10 cellular contexts compared by ENCODE assay signal in the genomic region with DNA sequence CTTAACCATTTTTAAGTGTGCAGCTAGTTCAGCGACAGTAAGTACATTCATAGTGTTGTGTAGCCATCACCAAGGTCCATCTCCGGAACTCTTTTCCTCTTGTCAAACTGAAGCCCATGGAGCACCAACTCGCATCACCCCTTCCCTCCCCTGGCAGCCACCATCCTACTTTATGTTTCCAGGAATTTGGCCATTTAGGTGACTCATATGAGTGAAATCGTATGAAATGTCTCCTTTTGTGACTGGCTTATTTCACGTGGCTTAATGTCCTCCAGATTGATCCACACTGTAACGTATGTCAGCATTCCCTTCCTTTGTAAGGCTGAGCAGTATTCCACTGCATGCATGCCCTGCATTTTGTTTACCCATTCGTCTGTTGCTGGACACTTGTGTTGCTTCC. TPM values are rescaled to one million over a fixed set of nuclear protein-coding genes. Genes with fewer than 3 reads are reported as not detected.
A peak's percentile ranks its signal among the peaks of the same experiment; 100 is the strongest.
DNase-seq lines count a peak whose midpoint lies in the region; ATAC-seq and TF ChIP-seq lines count a peak whose summit lies in the region.
"Had no signal": no experiment of that assay in that cellular context is flagged by ENCODE, and none has a peak within 500 bp of the region (broad histone marks: within the 10 kb centered on the region; RNA-seq: fewer than 3 reads in every experiment).

No MANE protein-coding gene starts in this region.

- H3K36me3 Mint-ChIP-seq in naive thymus-derived CD8-positive, alpha-beta T cell: peaks cover 5 to 23% (median 16%) of the 10 kb centered on the region in 3 donors

- H3K9me3 ChIP-seq in HEK293 (ENCODE audit: control insufficient read depth, insufficient read depth, low read depth, low read length): no peaks in the 10 kb centered on the region

- H3K4me3 ChIP-seq in AG04449 (ENCODE audit: low read depth, low read length) (peak overlapping the region; percentile 81), HEK293 (ENCODE audit: low read depth, low read length) (no peak overlapping the region), coronary artery (peak overlapping the region; percentile 96)

- POLR2A ChIA-PET in AG04449 (lab: Yijun Ruan, JAX): interaction anchor here (1.0 to 3.0 kb wide), 5 partner anchors 17 to 128 kb away, joined by 4 to 26 read pairs (median 6); partner anchors contain the start of gene COL6A1
- POLR2A ChIA-PET in HEK293 (lab: Yijun Ruan, JAX): no interaction called here
- POLR2A ChIA-PET in naive thymus-derived CD8-positive, alpha-beta T cell (lab: Charles Lee): no interaction called here

- peaks cover 6 to 15% (median 12%) of the 10 kb centered on the region in 4 donors for H3K4me1 Mint-ChIP-seq in naive thymus-derived CD8-positive, alpha-beta T cell

- H3K4me1 ChIP-seq in HEK293 (ENCODE audit: control insufficient read depth, insufficient read depth, low read length): no peaks in the 10 kb centered on the region

- H3K27ac ChIP-seq in HEK293 (ENCODE audit: extremely low read depth, low read depth, low read length): no peak overlapping the region
- peak overlapping the region in 1 of 2 donors; percentile 67 for H3K27ac ChIP-seq in coronary artery

- H3K27ac Mint-ChIP-seq in naive thymus-derived CD8-positive, alpha-beta T cell: peak overlapping the region in 2 of 10 donors; percentile 4 to 76
- H3K27ac Mint-ChIP-seq: stimulated activated naive CD8-positive, alpha-beta T cell treated with anti-CD3 and anti-CD28 coated beads, Interleukin-15, Interleukin-2, amounts not matched to agents 100 ng/mL and 50 ng/mL, for 24 hours had no signal

- H3K27me3 Mint-ChIP-seq in naive thymus-derived CD8-positive, alpha-beta T cell: peaks cover 0 to 46% (median 18%) of the 10 kb centered on the region in 5 donors

- peaks cover 7 to 33% (median 21%) of the 10 kb centered on the region in 9 donors for H3K9me3 Mint-ChIP-seq in naive thymus-derived CD8-positive, alpha-beta T cell

- peak overlapping the region; percentile 1 to 69 (median 41) for H3K4me3 Mint-ChIP-seq in naive thymus-derived CD8-positive, alpha-beta T cell

- TF ChIP-seq CTCF in AG04449 (IDR thresholded peaks at IDR 0.05; ENCODE audit: insufficient read depth, low read length, missing control alignments): no peak
- no peak for TF ChIP-seq CTCF in HEK293 (tag by site-specific recombination; IDR thresholded peaks at IDR 0.05)
- no peak for TF ChIP-seq CTCF in coronary artery (IDR thresholded peaks at IDR 0.05)

- no peak for DNase-seq in AG04449 (ENCODE audit: low read depth, low spot score)
- DNase-seq in coronary artery (ENCODE audit: low spot score): no peak
- DNase-seq in naive thymus-derived CD8-positive, alpha-beta T cell: peak in 1 of 10 donors; percentile 3
- no peak for DNase-seq in activated CD4-positive, alpha-beta T cell treated with anti-CD3 and anti-CD28 coated beads, Interleukin-2, amount 50 U/mL, for 1 hour
- DNase-seq in kidney tubule cell (ENCODE audit: low spot score): no peak
- DNase-seq in retina: no peak

- H3K36me3 ChIP-seq in HEK293 (ENCODE audit: control insufficient read depth in 2 of 2, insufficient read depth in 1 of 2, low read length in 2 of 2): peaks cover 0 to 6% of the 10 kb centered on the region in 2 experiments; a peak in 1 of 3 replicates

- CTCF ChIA-PET in AG04449 (lab: Yijun Ruan, JAX) (interaction anchor here (1.3 to 6.9 kb wide), 4 partner anchors 43 to 129 kb away, joined by 3 to 63 read pairs (median 4); no protein-coding TSS in a partner anchor), HEK293 (lab: Yijun Ruan, JAX) (interaction anchor here (1.6 kb wide), 1 partner anchor 43 kb away, joined by 8 read pairs; no protein-coding TSS in a partner anchor)

- no peak for ATAC-seq in naive thymus-derived CD8-positive, alpha-beta T cell
- no peak for ATAC-seq in GM18870 (IDR thresholded peaks at IDR 0.05; ENCODE audit: unreplicated experiment)

TF ChIP-seq in HEK293, 187 proteins besides CTCF, POLR2A, EP300 and RAD21:
- TF ChIP-seq PRDM1 (tag by site-specific recombination; IDR thresholded peaks at IDR 0.05) (0 out of 2 replicates have a peak, but pooled peaks have one; percentile 23), MYNN (tag by site-specific recombination; IDR thresholded peaks at IDR 0.05; ENCODE audit: borderline replicate concordance) (no peak)
TF ChIP-seq in HEK293: peak in this region for 1.

RNA-seq across cellular contexts. Expression of gene COL6A2, which starts 2.5 kb away (rescaled TPM):
- 10 to 100 TPM; 91.5 to 98.8 TPM for total RNA-seq in naive thymus-derived CD8-positive, alpha-beta T cell
- polyA plus RNA-seq in naive thymus-derived CD8-positive, alpha-beta T cell: 10 to 100 TPM in 1 of 3 donors, 1 to 10 TPM in 2; 3.8 to 13.4 (median 8.8) TPM
- total RNA-seq: OCI-LY7 had no signal

RNA-seq across cellular contexts. Expression of gene FTCD, which starts 55.0 kb away (rescaled TPM):
- 1 to 10 TPM; 2.1 to 2.2 TPM for total RNA-seq in naive thymus-derived CD8-positive, alpha-beta T cell
- polyA plus RNA-seq in naive thymus-derived CD8-positive, alpha-beta T cell: not detected
